In the genomic region with DNA sequence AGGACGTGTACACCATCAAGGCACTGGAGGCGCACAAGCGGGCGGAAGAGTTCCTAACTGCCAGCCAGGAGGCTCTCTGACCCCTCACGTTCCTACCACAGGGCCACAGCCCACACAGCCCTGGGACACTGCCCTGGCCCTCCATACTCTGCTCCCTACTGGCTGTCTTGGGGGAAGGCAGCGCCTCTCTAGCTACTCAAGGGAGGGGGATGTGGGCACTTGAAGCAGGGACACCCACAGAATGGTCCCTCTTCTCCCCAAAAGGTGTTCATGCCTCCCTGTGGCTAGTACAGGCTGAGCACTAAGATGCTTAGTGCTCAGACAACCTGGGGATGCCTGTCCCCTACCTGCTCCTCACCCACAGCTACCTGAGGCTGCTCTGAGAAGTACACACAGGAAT, we compare ENCODE assay signal across 1 cellular context.
TF ChIP-seq lines count a peak whose summit lies in the region.

No MANE protein-coding gene starts in this region.

TF ChIP-seq in H1, 55 proteins besides CTCF, POLR2A, EP300 and RAD21:
- TF ChIP-seq, protein P1, sequence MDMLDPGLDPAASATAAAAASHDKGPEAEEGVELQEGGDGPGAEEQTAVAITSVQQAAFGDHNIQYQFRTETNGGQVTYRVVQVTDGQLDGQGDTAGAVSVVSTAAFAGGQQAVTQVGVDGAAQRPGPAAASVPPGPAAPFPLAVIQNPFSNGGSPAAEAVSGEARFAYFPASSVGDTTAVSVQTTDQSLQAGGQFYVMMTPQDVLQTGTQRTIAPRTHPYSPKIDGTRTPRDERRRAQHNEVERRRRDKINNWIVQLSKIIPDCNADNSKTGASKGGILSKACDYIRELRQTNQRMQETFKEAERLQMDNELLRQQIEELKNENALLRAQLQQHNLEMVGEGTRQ (IDR thresholded peaks at IDR 0.05; ENCODE audit: low read length) = no peak
- TF ChIP-seq ZNF274 (IDR thresholded peaks at IDR 0.05; ENCODE audit: borderline replicate concordance, extremely low read depth, low read length) = no peak
- no peak for TF ChIP-seq JUND (IDR thresholded peaks at IDR 0.05; ENCODE audit: low read length)
- TF ChIP-seq CREB1 (IDR thresholded peaks at IDR 0.05) = no peak
- TF ChIP-seq, protein P2, sequence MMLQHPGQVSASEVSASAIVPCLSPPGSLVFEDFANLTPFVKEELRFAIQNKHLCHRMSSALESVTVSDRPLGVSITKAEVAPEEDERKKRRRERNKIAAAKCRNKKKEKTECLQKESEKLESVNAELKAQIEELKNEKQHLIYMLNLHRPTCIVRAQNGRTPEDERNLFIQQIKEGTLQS (IDR thresholded peaks at IDR 0.05; ENCODE audit: insufficient read depth, low read depth, low read length) = no peak
- TF ChIP-seq EGR1 (IDR thresholded peaks at IDR 0.05; ENCODE audit: borderline replicate concordance, low read depth, low read length) = no peak
- no peak for TF ChIP-seq SAP30 (IDR thresholded peaks at IDR 0.05; ENCODE audit: insufficient read depth, insufficient replicate concordance, low read length)
- TF ChIP-seq RXRA (IDR thresholded peaks at IDR 0.05; ENCODE audit: insufficient read depth, low read depth, low read length) = no peak
- TF ChIP-seq YY1 (IDR thresholded peaks at IDR 0.05; ENCODE audit: low read depth, low read length) = no peak
- no peak for TF ChIP-seq SP4 (IDR thresholded peaks at IDR 0.05; ENCODE audit: low read length)
- TF ChIP-seq TBP (IDR thresholded peaks at IDR 0.05; ENCODE audit: low read depth, low read length) = no peak
- no peak for TF ChIP-seq TAF1 (IDR thresholded peaks at IDR 0.05; ENCODE audit: low read depth, low read length)
- no peak for TF ChIP-seq HDAC6 (IDR thresholded peaks at IDR 0.05; ENCODE audit: low read depth, low read length)
- TF ChIP-seq SIN3A (conservative IDR thresholded peaks at IDR 0.05 in 1 of 2, IDR thresholded peaks at IDR 0.05 in 1 of 2; ENCODE audit: low read depth in 1 of 2, low read length in 2 of 2) = no peak
- TF ChIP-seq FOSL1 (IDR thresholded peaks at IDR 0.05; ENCODE audit: insufficient read depth, low read depth, low read length) = no peak
- TF ChIP-seq, protein P3, sequence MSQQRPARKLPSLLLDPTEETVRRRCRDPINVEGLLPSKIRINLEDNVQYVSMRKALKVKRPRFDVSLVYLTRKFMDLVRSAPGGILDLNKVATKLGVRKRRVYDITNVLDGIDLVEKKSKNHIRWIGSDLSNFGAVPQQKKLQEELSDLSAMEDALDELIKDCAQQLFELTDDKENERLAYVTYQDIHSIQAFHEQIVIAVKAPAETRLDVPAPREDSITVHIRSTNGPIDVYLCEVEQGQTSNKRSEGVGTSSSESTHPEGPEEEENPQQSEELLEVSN (IDR thresholded peaks at IDR 0.05) = no peak
- no peak for TF ChIP-seq SRF (IDR thresholded peaks at IDR 0.05; ENCODE audit: low read depth, low read length)
- TF ChIP-seq TEAD4 (IDR thresholded peaks at IDR 0.05; ENCODE audit: low read depth, low read length) = no peak
- no peak for TF ChIP-seq CHD1 (IDR thresholded peaks at IDR 0.05; ENCODE audit: low read depth, low read length)
